In genomic region chr3:141448606-141449216, GRCh38 we compare ENCODE assay signal across 1 cellular context.
TF ChIP-seq lines count a peak whose summit lies in the region.

No MANE protein-coding gene starts in this region.

TF ChIP-seq in IMR-90, 13 proteins besides CTCF, POLR2A, EP300 and RAD21 (continued from another document):
- TF ChIP-seq FOS (IDR thresholded peaks at IDR 0.05; ENCODE audit: low read depth, low read length) (peak; percentile 75; the same call in 1 of the 2 replicates), MAZ (IDR thresholded peaks at IDR 0.05; ENCODE audit: borderline replicate concordance, low read depth, low read length) (no peak), MAFK (IDR thresholded peaks at IDR 0.05; ENCODE audit: low read depth, low read length) (no peak), CHD1 (IDR thresholded peaks at IDR 0.05; ENCODE audit: low read depth, low read length) (no peak), ELK1 (IDR thresholded peaks at IDR 0.05; ENCODE audit: borderline replicate concordance, low read depth, low read length) (no peak)
